ENCODE assay signal across 7 cellular contexts in the genomic region with DNA sequence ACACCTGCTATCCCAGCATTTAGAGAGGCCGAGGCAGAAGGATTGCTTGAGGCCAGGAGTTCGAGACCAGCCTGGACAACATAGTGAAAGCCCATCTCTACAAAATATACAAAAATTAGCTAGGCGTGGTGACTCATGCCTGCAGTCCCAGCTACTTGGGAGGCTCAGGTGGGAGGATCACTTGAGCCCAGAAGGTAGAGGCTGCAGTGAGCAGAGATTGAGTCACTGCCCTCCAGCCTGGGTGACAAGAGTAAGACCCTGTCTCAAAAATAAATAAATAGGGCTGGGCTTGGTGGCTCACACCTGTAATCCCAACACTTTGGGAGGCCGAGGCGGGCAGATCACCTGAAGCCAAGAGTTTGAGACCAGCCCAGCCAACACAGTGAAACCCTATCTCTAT. TPM values are rescaled to one million over a fixed set of nuclear protein-coding genes. Genes with fewer than 3 reads are reported as not detected.
DNase-seq lines count a peak whose midpoint lies in the region; ATAC-seq, FAIRE-seq and TF ChIP-seq lines count a peak whose summit lies in the region.
"Not testable (repeated sequence)": the region's sequence is repeated elsewhere in the genome, so short reads cannot be mapped to it uniquely, and the experiment has no call there.

No MANE protein-coding gene starts in this region.

- H4K8ac ChIP-seq in mesenchymal stem cell (ENCODE audit: low read length): not testable (repeated sequence)
- H4K8ac ChIP-seq in neuronal stem cell (ENCODE audit: low read depth, low read length): peak overlapping the region; percentile 65

- H4K91ac ChIP-seq in mesenchymal stem cell (ENCODE audit: low read length): not testable (repeated sequence)
- peak overlapping the region; percentile 53 for H4K91ac ChIP-seq in neuronal stem cell (ENCODE audit: low read depth, low read length, poor library complexity)

- not testable (repeated sequence) for H3K18ac ChIP-seq in mesenchymal stem cell (ENCODE audit: low read depth in 1 of 2, low read length in 2 of 2); neuronal stem cell (ENCODE audit: low read length)

- not testable (repeated sequence) for H3K36me3 ChIP-seq in CD8-positive, alpha-beta T cell (ENCODE audit: insufficient read depth, low read length); Panc1 (ENCODE audit: control insufficient read depth, insufficient read depth, low read length); endothelial cell of umbilical vein (ENCODE audit: control insufficient read depth in 2 of 2, extremely low read depth in 1 of 2, insufficient read depth in 2 of 2, low read length in 2 of 2); mesenchymal stem cell (ENCODE audit: control insufficient read depth in 1 of 2, insufficient read depth in 2 of 2, low read depth in 1 of 2, low read length in 2 of 2); neuronal stem cell (replicated peaks in 1 of 2; ENCODE audit: control insufficient read depth in 2 of 2, insufficient read depth in 2 of 2, low read length in 2 of 2)

- not testable (repeated sequence) for TF ChIP-seq POLR2A in endothelial cell of umbilical vein (IDR thresholded peaks at IDR 0.05; ENCODE audit: low read depth, low read length)

- peak overlapping the region; percentile 59 for H2AFZ ChIP-seq in endothelial cell of umbilical vein (ENCODE audit: low read depth, low read length)
- H2AFZ ChIP-seq in mesenchymal stem cell (ENCODE audit: low read depth, low read length); neuronal stem cell (ENCODE audit: low read length): not testable (repeated sequence)

- WGBS in mesenchymal stem cell: 94% methylated on average over 5 of the region's 5 CpGs
- no CpG with 5 or more reads among the region's 5 CpGs for WGBS in neuronal stem cell (ENCODE audit: extremely low coverage in 2 of 2, insufficient read length in 2 of 2, insufficient replicate concordance in 1 of 2), 2 donors

- not testable (repeated sequence) for DNase-seq in CD8-positive, alpha-beta T cell; Panc1 (ENCODE audit: low read depth, low spot score); activated CD4-positive, alpha-beta T cell treated with anti-CD3 and anti-CD28 coated beads, Interleukin-2, amount 10 ng/mL, durations not matched to agents 24 days and 14 days; activated T-helper 1 cell treated with anti-CD3 and anti-CD28 coated beads, Interleukin-12 subunit alpha, Interleukin-12 subunit beta, Interleukin-2, Interleukin-4 antibody, amounts not matched to agents 30 ng/mL and 10 ng/mL and 1 ng/mL, durations not matched to agents 14 hours and 24 hours and 36 hours (ENCODE audit: low spot score); endothelial cell of umbilical vein (ENCODE audit: low read depth, low spot score); mesenchymal stem cell; neuronal stem cell (ENCODE audit: low spot score)

- BruUV-seq in Panc1 (replicated peaks; lab: Mats Ljungman, UMichigan); endothelial cell of umbilical vein (replicated peaks; lab: Mats Ljungman, UMichigan): not testable (repeated sequence)

- in situ Hi-C loops in Panc1 (cut with HindIII; ENCODE audit: low pct_unique_long_range_greater_than_20kb, low sequenced_read_pairs): not testable (repeated sequence)

- H3K14ac ChIP-seq in mesenchymal stem cell (ENCODE audit: low read length in 2 of 2); neuronal stem cell (ENCODE audit: low read length): not testable (repeated sequence)

- H2BK15ac ChIP-seq in mesenchymal stem cell (ENCODE audit: low read depth, poor library complexity, severe bottlenecking): not testable (repeated sequence)
- peak overlapping the region; percentile 78 for H2BK15ac ChIP-seq in neuronal stem cell (ENCODE audit: low read length)

- H3K27me3 Mint-ChIP-seq in CD8-positive, alpha-beta T cell (ENCODE audit: low read depth); activated CD4-positive, alpha-beta T cell treated with anti-CD3 and anti-CD28 coated beads, Interleukin-2, amount 10 ng/mL, durations not matched to agents 24 days and 14 days; activated T-helper 1 cell treated with anti-CD3 and anti-CD28 coated beads, Interleukin-12 subunit alpha, Interleukin-12 subunit beta, Interleukin-2, Interleukin-4 antibody, amounts not matched to agents 30 ng/mL and 10 ng/mL and 1 ng/mL, durations not matched to agents 14 hours and 24 hours and 36 hours (ENCODE audit: insufficient read depth): not testable (repeated sequence)

- not testable (repeated sequence) for H3K4ac ChIP-seq in mesenchymal stem cell (ENCODE audit: low read depth in 1 of 2, low read length in 2 of 2); neuronal stem cell (ENCODE audit: low read length)

- FAIRE-seq in endothelial cell of umbilical vein (lab: Jason Lieb, UNC): not testable (repeated sequence)

- not testable (repeated sequence) for ATAC-seq in CD8-positive, alpha-beta T cell; Panc1

- not testable (repeated sequence) for H3K4me3 ChIP-seq in CD8-positive, alpha-beta T cell (ENCODE audit: low read depth, low read length); Panc1 (ENCODE audit: low read depth in 2 of 2, low read length in 2 of 2); endothelial cell of umbilical vein (replicated peaks in 1 of 3; ENCODE audit: insufficient read depth in 1 of 3, low read depth in 1 of 3, low read length in 3 of 3); mesenchymal stem cell (ENCODE audit: insufficient read depth in 1 of 2, low read depth in 1 of 2, low read length in 2 of 2); neuronal stem cell (ENCODE audit: low read length in 2 of 2)

- H3K9ac ChIP-seq in endothelial cell of umbilical vein (replicated peaks; ENCODE audit: extremely low read depth, insufficient read depth, low read length); mesenchymal stem cell (ENCODE audit: low read length); neuronal stem cell (ENCODE audit: low read depth, low read length, poor library complexity): not testable (repeated sequence)

- TF ChIP-seq CTCF in CD8-positive, alpha-beta T cell (IDR thresholded peaks at IDR 0.05); Panc1 (IDR thresholded peaks at IDR 0.05); endothelial cell of umbilical vein (IDR thresholded peaks at IDR 0.05; ENCODE audit: extremely low read depth in 1 of 2, insufficient read depth in 1 of 2, low read depth in 1 of 2, low read length in 2 of 2): not testable (repeated sequence)

- H3K27ac Mint-ChIP-seq in CD8-positive, alpha-beta T cell; activated CD4-positive, alpha-beta T cell treated with anti-CD3 and anti-CD28 coated beads, Interleukin-2, amount 10 ng/mL, durations not matched to agents 24 days and 14 days; activated T-helper 1 cell treated with anti-CD3 and anti-CD28 coated beads, Interleukin-12 subunit alpha, Interleukin-12 subunit beta, Interleukin-2, Interleukin-4 antibody, amounts not matched to agents 30 ng/mL and 10 ng/mL and 1 ng/mL, durations not matched to agents 14 hours and 24 hours and 36 hours: not testable (repeated sequence)

- peak overlapping the region; percentile 51 for H3K4me3 Mint-ChIP-seq in CD8-positive, alpha-beta T cell
- H3K4me3 Mint-ChIP-seq in activated CD4-positive, alpha-beta T cell treated with anti-CD3 and anti-CD28 coated beads, Interleukin-2, amount 10 ng/mL, durations not matched to agents 24 days and 14 days: peak overlapping the region; percentile 12
- peak overlapping the region; percentile 24 for H3K4me3 Mint-ChIP-seq in activated T-helper 1 cell treated with anti-CD3 and anti-CD28 coated beads, Interleukin-12 subunit alpha, Interleukin-12 subunit beta, Interleukin-2, Interleukin-4 antibody, amounts not matched to agents 30 ng/mL and 10 ng/mL and 1 ng/mL, durations not matched to agents 14 hours and 24 hours and 36 hours

- H3K23ac ChIP-seq in mesenchymal stem cell (ENCODE audit: low read length in 2 of 2); neuronal stem cell (ENCODE audit: low read depth, low read length, poor library complexity): not testable (repeated sequence)

- H3K4me2 ChIP-seq in endothelial cell of umbilical vein (ENCODE audit: insufficient read depth, low read length); mesenchymal stem cell (ENCODE audit: low read length, poor library complexity, severe bottlenecking); neuronal stem cell (ENCODE audit: insufficient read depth, low read length, poor library complexity, severe bottlenecking): not testable (repeated sequence)

- peak overlapping the region; percentile 47 for H2AK5ac ChIP-seq in mesenchymal stem cell (ENCODE audit: low read length, severe bottlenecking)
- peak overlapping the region; percentile 84 for H2AK5ac ChIP-seq in neuronal stem cell (ENCODE audit: low read depth, low read length)

- H3K9me3 ChIP-seq in CD8-positive, alpha-beta T cell (ENCODE audit: low read length); Panc1 (ENCODE audit: control insufficient read depth, insufficient read depth, low read depth, low read length); endothelial cell of umbilical vein (replicated peaks; ENCODE audit: control insufficient read depth, insufficient read depth, low read length); mesenchymal stem cell (ENCODE audit: control insufficient read depth, low read length); neuronal stem cell (replicated peaks in 1 of 2; ENCODE audit: control insufficient read depth in 2 of 2, insufficient read depth in 1 of 2, low read depth in 1 of 2, low read length in 2 of 2): not testable (repeated sequence)

- H3K36me3 Mint-ChIP-seq in CD8-positive, alpha-beta T cell; activated CD4-positive, alpha-beta T cell treated with anti-CD3 and anti-CD28 coated beads, Interleukin-2, amount 10 ng/mL, durations not matched to agents 24 days and 14 days (ENCODE audit: low read depth); activated T-helper 1 cell treated with anti-CD3 and anti-CD28 coated beads, Interleukin-12 subunit alpha, Interleukin-12 subunit beta, Interleukin-2, Interleukin-4 antibody, amounts not matched to agents 30 ng/mL and 10 ng/mL and 1 ng/mL, durations not matched to agents 14 hours and 24 hours and 36 hours (ENCODE audit: low read depth): not testable (repeated sequence)

- not testable (repeated sequence) for H3K9me3 Mint-ChIP-seq in CD8-positive, alpha-beta T cell; activated CD4-positive, alpha-beta T cell treated with anti-CD3 and anti-CD28 coated beads, Interleukin-2, amount 10 ng/mL, durations not matched to agents 24 days and 14 days; activated T-helper 1 cell treated with anti-CD3 and anti-CD28 coated beads, Interleukin-12 subunit alpha, Interleukin-12 subunit beta, Interleukin-2, Interleukin-4 antibody, amounts not matched to agents 30 ng/mL and 10 ng/mL and 1 ng/mL, durations not matched to agents 14 hours and 24 hours and 36 hours

- H2BK120ac ChIP-seq in mesenchymal stem cell (ENCODE audit: low read depth, low read length); neuronal stem cell (ENCODE audit: low read depth, low read length): not testable (repeated sequence)

- H3K79me2 ChIP-seq in endothelial cell of umbilical vein (ENCODE audit: control insufficient read depth, insufficient read depth, low read length): not testable (repeated sequence)

- H3K9me1 ChIP-seq in endothelial cell of umbilical vein (replicated peaks; ENCODE audit: control insufficient read depth, extremely low read depth, insufficient read depth, low read length): not testable (repeated sequence)

- CTCF ChIA-PET in CD8-positive, alpha-beta T cell (lab: Charles Lee): interaction anchor here (0.6 to 22.0 kb wide), 4 partner anchors 10 to 151 kb away, joined by 3 to 380 read pairs (median 6); no protein-coding TSS in a partner anchor
- CTCF ChIA-PET in Panc1 (lab: Charles Lee): not testable (repeated sequence)
- CTCF ChIA-PET in endothelial cell of umbilical vein (lab: Charles Lee): interaction anchor here (0.8 to 2.0 kb wide), 7 partner anchors 38 to 173 kb away, joined by 3 to 18 read pairs (median 5); no protein-coding TSS in a partner anchor

- not testable (repeated sequence) for H2BK5ac ChIP-seq in mesenchymal stem cell (ENCODE audit: low read depth, low read length, poor library complexity, severe bottlenecking); neuronal stem cell (ENCODE audit: low read length)

- dilution Hi-C loops in endothelial cell of umbilical vein (cut with MboI; ENCODE audit: extremely low pct_ligation_motif_present, low sequenced_read_pairs): not testable (repeated sequence)

- H3K27ac ChIP-seq in CD8-positive, alpha-beta T cell (ENCODE audit: low read depth, low read length); endothelial cell of umbilical vein (ENCODE audit: insufficient read depth, low read depth, low read length); mesenchymal stem cell (ENCODE audit: low read length, poor library complexity, severe bottlenecking); neuronal stem cell (replicated peaks; ENCODE audit: low read length): not testable (repeated sequence)
- peak overlapping the region; percentile 87 for H3K27ac ChIP-seq in Panc1 (ENCODE audit: low read length)

- not testable (repeated sequence) for H2BK12ac ChIP-seq in mesenchymal stem cell (ENCODE audit: low read length in 2 of 2); neuronal stem cell (ENCODE audit: low read length)

- POLR2A ChIA-PET in CD8-positive, alpha-beta T cell (lab: Charles Lee): interaction anchor here (2.3 kb wide), 1 partner anchor 13 kb away, joined by 11 read pairs; a partner anchor contains a TSS
- POLR2A ChIA-PET in Panc1 (lab: Charles Lee): not testable (repeated sequence)
- POLR2A ChIA-PET in endothelial cell of umbilical vein (lab: Charles Lee): interaction anchor here (0.9 to 2.7 kb wide), 3 partner anchors 12 to 155 kb away, joined by 3 to 29 read pairs (median 3); a partner anchor contains a TSS

- not testable (repeated sequence) for H3K4me1 Mint-ChIP-seq in CD8-positive, alpha-beta T cell (ENCODE audit: low read depth)
- peaks cover 18% of the 10 kb centered on the region for H3K4me1 Mint-ChIP-seq in activated CD4-positive, alpha-beta T cell treated with anti-CD3 and anti-CD28 coated beads, Interleukin-2, amount 10 ng/mL, durations not matched to agents 24 days and 14 days
- H3K4me1 Mint-ChIP-seq in activated T-helper 1 cell treated with anti-CD3 and anti-CD28 coated beads, Interleukin-12 subunit alpha, Interleukin-12 subunit beta, Interleukin-2, Interleukin-4 antibody, amounts not matched to agents 30 ng/mL and 10 ng/mL and 1 ng/mL, durations not matched to agents 14 hours and 24 hours and 36 hours (ENCODE audit: low read depth): peaks cover 16% of the 10 kb centered on the region

- not testable (repeated sequence) for H3K27me3 ChIP-seq in CD8-positive, alpha-beta T cell (ENCODE audit: insufficient read depth, low read length); Panc1 (ENCODE audit: control insufficient read depth, insufficient read depth, low read length); endothelial cell of umbilical vein (ENCODE audit: control insufficient read depth in 2 of 2, insufficient read depth in 2 of 2, low read length in 2 of 2); mesenchymal stem cell (ENCODE audit: control insufficient read depth in 1 of 2, insufficient read depth in 1 of 2, low read length in 2 of 2); neuronal stem cell (ENCODE audit: control insufficient read depth in 3 of 3, insufficient read depth in 3 of 3, low read depth in 1 of 3, low read length in 3 of 3)

- not testable (repeated sequence) for H3K79me1 ChIP-seq in mesenchymal stem cell (replicated peaks; ENCODE audit: low read length, poor library complexity, severe bottlenecking); neuronal stem cell (ENCODE audit: low read depth, low read length)

- H4K20me1 ChIP-seq in endothelial cell of umbilical vein (replicated peaks; ENCODE audit: control insufficient read depth, extremely low read depth, insufficient read depth, low read length): not testable (repeated sequence)

- H3K4me1 ChIP-seq in CD8-positive, alpha-beta T cell (ENCODE audit: insufficient read depth, low read length): peaks cover 13% of the 10 kb centered on the region
- H3K4me1 ChIP-seq in Panc1 (ENCODE audit: control insufficient read depth, insufficient read depth, low read length); mesenchymal stem cell (ENCODE audit: control insufficient read depth, insufficient read depth, low read depth, low read length); neuronal stem cell (ENCODE audit: control insufficient read depth in 2 of 2, insufficient read depth in 1 of 2, low read depth in 1 of 2, low read length in 2 of 2): not testable (repeated sequence)
- H3K4me1 ChIP-seq in endothelial cell of umbilical vein (ENCODE audit: control insufficient read depth, extremely low read depth, insufficient read depth, low read length): peaks cover 12% of the 10 kb centered on the region

- intact Hi-C loops in CD8-positive, alpha-beta T cell (cut with DNase I, micrococcal nuclease); Panc1 (cut with micrococcal nuclease; ENCODE audit: unreplicated experiment); activated CD4-positive, alpha-beta T cell treated with anti-CD3 and anti-CD28 coated beads, Interleukin-2, amount 10 ng/mL, durations not matched to agents 24 days and 14 days (cut with micrococcal nuclease); activated T-helper 1 cell treated with anti-CD3 and anti-CD28 coated beads, Interleukin-12 subunit alpha, Interleukin-12 subunit beta, Interleukin-2, Interleukin-4 antibody, amounts not matched to agents 30 ng/mL and 10 ng/mL and 1 ng/mL, durations not matched to agents 14 hours and 24 hours and 36 hours (cut with micrococcal nuclease); endothelial cell of umbilical vein (cut with micrococcal nuclease): not testable (repeated sequence)

RNA-seq across cellular contexts. Expression of a gene that starts 6.9 kb away (rescaled TPM):
- 10 to 100 TPM; 13.5 to 15.9 TPM for total RNA-seq in CD8-positive, alpha-beta T cell
- total RNA-seq in Panc1 (2021; ENCODE audit: unreplicated experiment) (159 TPM), endothelial cell of umbilical vein (147 and 153 TPM in 2 replicates)
- polyA plus RNA-seq in Panc1 (2012; ENCODE audit: insufficient read length): 166 TPM
- total RNA-seq in activated CD4-positive, alpha-beta T cell treated with anti-CD3 and anti-CD28 coated beads, Interleukin-2, amount 10 ng/mL, durations not matched to agents 24 days and 14 days: 120 TPM in 2 replicates
- 109 and 116 TPM in 2 replicates for total RNA-seq in activated T-helper 1 cell treated with anti-CD3 and anti-CD28 coated beads, Interleukin-12 subunit alpha, Interleukin-12 subunit beta, Interleukin-2, Interleukin-4 antibody, amounts not matched to agents 30 ng/mL and 10 ng/mL and 1 ng/mL, durations not matched to agents 14 hours and 24 hours and 36 hours
- 176 and 203 TPM in 2 replicates for polyA plus RNA-seq in endothelial cell of umbilical vein
- polyA plus RNA-seq in endothelial cell of umbilical vein (2011; cell fraction: cytosol; rRNA removed): 120 and 155 TPM in 2 replicates
- polyA plus RNA-seq in endothelial cell of umbilical vein (2011; cell fraction: nucleus; rRNA removed): 93.4 and 108 TPM in 2 replicates
- polyA plus RNA-seq in endothelial cell of umbilical vein (2012): 104 and 106 TPM in 2 replicates
- 116 and 121 TPM in 2 replicates for polyA minus RNA-seq in endothelial cell of umbilical vein
- 46.2 TPM for polyA minus RNA-seq in endothelial cell of umbilical vein (2011; cell fraction: cytosol; rRNA and poly(A)+ RNA removed)
- 22.7 and 25.8 TPM in 2 replicates for polyA minus RNA-seq in endothelial cell of umbilical vein (2011; cell fraction: nucleus; rRNA and poly(A)+ RNA removed)
- 37.7 TPM for polyA plus RNA-seq in mesenchymal stem cell (2013, experiment 1 of 2)
- polyA plus RNA-seq in mesenchymal stem cell (2013, experiment 2 of 2): 35.4 TPM
- polyA plus RNA-seq in neuronal stem cell (2013, experiment 1 of 2): 123 TPM
- 124 TPM for polyA plus RNA-seq in neuronal stem cell (2013, experiment 2 of 2)

RNA-seq across cellular contexts. Expression of a gene that starts 12.2 kb away (rescaled TPM):
- total RNA-seq in CD8-positive, alpha-beta T cell: 100 to 1,000 TPM; 441 to 446 TPM
- total RNA-seq in Panc1 (2021; ENCODE audit: unreplicated experiment) (56.2 TPM), endothelial cell of umbilical vein (61.3 and 75.9 TPM in 2 replicates)
- polyA plus RNA-seq in Panc1 (2012; ENCODE audit: insufficient read length): 43.3 TPM
- 101 and 102 TPM in 2 replicates for total RNA-seq in activated CD4-positive, alpha-beta T cell treated with anti-CD3 and anti-CD28 coated beads, Interleukin-2, amount 10 ng/mL, durations not matched to agents 24 days and 14 days
- total RNA-seq in activated T-helper 1 cell treated with anti-CD3 and anti-CD28 coated beads, Interleukin-12 subunit alpha, Interleukin-12 subunit beta, Interleukin-2, Interleukin-4 antibody, amounts not matched to agents 30 ng/mL and 10 ng/mL and 1 ng/mL, durations not matched to agents 14 hours and 24 hours and 36 hours: 129 and 132 TPM in 2 replicates
- 249 and 267 TPM in 2 replicates for polyA plus RNA-seq in endothelial cell of umbilical vein
- 162 and 222 TPM in 2 replicates for polyA plus RNA-seq in endothelial cell of umbilical vein (2011; cell fraction: cytosol; rRNA removed)
- 291 and 446 TPM in 2 replicates for polyA plus RNA-seq in endothelial cell of umbilical vein (2011; cell fraction: nucleus; rRNA removed)
- 38.1 and 69.3 TPM in 2 replicates for polyA plus RNA-seq in endothelial cell of umbilical vein (2012)
- 101 and 128 TPM in 2 replicates for polyA minus RNA-seq in endothelial cell of umbilical vein
- polyA minus RNA-seq in endothelial cell of umbilical vein (2011; cell fraction: cytosol; rRNA and poly(A)+ RNA removed): 61.3 TPM
- polyA minus RNA-seq in endothelial cell of umbilical vein (2011; cell fraction: nucleus; rRNA and poly(A)+ RNA removed): 110 and 238 TPM in 2 replicates
- polyA plus RNA-seq in mesenchymal stem cell (2013, experiment 1 of 2): 57.8 TPM
- 51.9 TPM for polyA plus RNA-seq in mesenchymal stem cell (2013, experiment 2 of 2)
- 3.0 TPM for polyA plus RNA-seq in neuronal stem cell (2013, experiment 1 of 2)
- polyA plus RNA-seq in neuronal stem cell (2013, experiment 2 of 2): 2.3 TPM

RNA-seq across cellular contexts. Expression of a gene that starts 36.3 kb away (rescaled TPM):
- total RNA-seq in CD8-positive, alpha-beta T cell: 10 to 100 TPM; 21.5 to 24.4 TPM
- total RNA-seq in Panc1 (2021; ENCODE audit: unreplicated experiment) (128 TPM), endothelial cell of umbilical vein (148 and 160 TPM in 2 replicates)
- polyA plus RNA-seq in Panc1 (2012; ENCODE audit: insufficient read length): 172 TPM
- total RNA-seq in activated CD4-positive, alpha-beta T cell treated with anti-CD3 and anti-CD28 coated beads, Interleukin-2, amount 10 ng/mL, durations not matched to agents 24 days and 14 days: 182 and 190 TPM in 2 replicates
- 178 and 185 TPM in 2 replicates for total RNA-seq in activated T-helper 1 cell treated with anti-CD3 and anti-CD28 coated beads, Interleukin-12 subunit alpha, Interleukin-12 subunit beta, Interleukin-2, Interleukin-4 antibody, amounts not matched to agents 30 ng/mL and 10 ng/mL and 1 ng/mL, durations not matched to agents 14 hours and 24 hours and 36 hours
- 154 and 217 TPM in 2 replicates for polyA plus RNA-seq in endothelial cell of umbilical vein
- polyA plus RNA-seq in endothelial cell of umbilical vein (2011; cell fraction: cytosol; rRNA removed): 66.4 and 92.1 TPM in 2 replicates
- 25.2 and 31.1 TPM in 2 replicates for polyA plus RNA-seq in endothelial cell of umbilical vein (2011; cell fraction: nucleus; rRNA removed)
- polyA plus RNA-seq in endothelial cell of umbilical vein (2012): 78.7 and 130 TPM in 2 replicates
- polyA minus RNA-seq in endothelial cell of umbilical vein: 17.0 and 23.7 TPM in 2 replicates
- polyA minus RNA-seq in endothelial cell of umbilical vein (2011; cell fraction: cytosol; rRNA and poly(A)+ RNA removed): 63.0 TPM
- 9.9 and 17.0 TPM in 2 replicates for polyA minus RNA-seq in endothelial cell of umbilical vein (2011; cell fraction: nucleus; rRNA and poly(A)+ RNA removed)
- 92.8 TPM for polyA plus RNA-seq in mesenchymal stem cell (2013, experiment 1 of 2)
- polyA plus RNA-seq in mesenchymal stem cell (2013, experiment 2 of 2): 91.7 TPM
- 75.3 TPM for polyA plus RNA-seq in neuronal stem cell (2013, experiment 1 of 2)
- 72.7 TPM for polyA plus RNA-seq in neuronal stem cell (2013, experiment 2 of 2)
